1 cellular context compared by ENCODE assay signal in genomic region chr22:39479254-39479653, GRCh38.
TF ChIP-seq lines count a peak whose summit lies in the region.

No MANE protein-coding gene starts in this region.

TF ChIP-seq in WTC11, 78 proteins besides CTCF, POLR2A, EP300 and RAD21 (continued from another document):
- TF ChIP-seq PRDM15 (CRISPR knock-in tag; IDR thresholded peaks at IDR 0.05) (no peak), ATF6 (CRISPR knock-in tag; IDR thresholded peaks at IDR 0.05) (no peak), NFATC4 (CRISPR knock-in tag; IDR thresholded peaks at IDR 0.05) (no peak), CREM (CRISPR knock-in tag; IDR thresholded peaks at IDR 0.05) (no peak)
